In genomic region chr2:121200011-121200347, GRCh38 we compare ENCODE assay signal across 21 cellular contexts.
DNase-seq lines count a peak whose midpoint lies in the region; ATAC-seq and TF ChIP-seq lines count a peak whose summit lies in the region.
"Had no signal": no experiment of that assay in that cellular context is flagged by ENCODE, and none has a peak within 500 bp of the region (broad histone marks: within the 10 kb centered on the region; RNA-seq: fewer than 3 reads in every experiment).

No MANE protein-coding gene starts in this region.

- DNase-seq in MCF 10A (ENCODE audit: unreplicated experiment) (no peak), breast epithelium (ENCODE audit: low spot score in 2 of 2) (no peak), lung (ENCODE audit: low spot score) (peak; percentile 27), suprapubic skin (ENCODE audit: low spot score in 2 of 2) (peak; percentile 57 to 71), ascending aorta (ENCODE audit: low spot score in 2 of 2) (no peak), AG08396 (ENCODE audit: low spot score) (no peak)
- DNase-seq: 8988T; CD8-positive, alpha-beta T cell; DMS 273 treated with DMSO at 0.1 percent for 48 hours; DMS53; DND-41; EL; HCEC 1CT; HFFc6; IMR-90 had no signal

- no peaks in the 10 kb centered on the region for H3K9me3 Mint-ChIP-seq in MCF 10A (ENCODE audit: unreplicated experiment)
- H3K9me3 Mint-ChIP-seq: CD8-positive, alpha-beta T cell; GM23338; HFFc6 had no signal

- no peak overlapping the region for H3K4me3 Mint-ChIP-seq in MCF 10A (ENCODE audit: unreplicated experiment)
- H3K4me3 Mint-ChIP-seq: B cell; CD8-positive, alpha-beta T cell; GM23338; HFFc6 had no signal

- H3K36me3 ChIP-seq in breast epithelium (no peaks in the 10 kb centered on the region), lung (ENCODE audit: control insufficient read depth in 2 of 2, insufficient read depth in 2 of 2, low read length in 2 of 2) (no peaks in the 10 kb centered on the region), suprapubic skin (no peaks in the 10 kb centered on the region), ascending aorta (no peaks in the 10 kb centered on the region)
- H3K36me3 ChIP-seq: BLaER1 treated with 17β-estradiol and CSF1 and Interleukin-3, amounts not matched to agents 10 nM and 100 nM had no signal

- ATAC-seq in lung (ENCODE audit: insufficient read depth, low FRiP score) (no peak), GM18870 (IDR thresholded peaks at IDR 0.05; ENCODE audit: unreplicated experiment) (no peak)
- ATAC-seq: CD8-positive, alpha-beta T cell; GM12878; GM23338 had no signal

- BruUV-seq in MCF 10A (replicated peaks; lab: Mats Ljungman, UMichigan) = no TSS peak

- peaks cover 64% of the 10 kb centered on the region for H3K4me1 Mint-ChIP-seq in MCF 10A (ENCODE audit: insufficient read depth, unreplicated experiment)
- H3K4me1 Mint-ChIP-seq: B cell had no signal

- no peaks in the 10 kb centered on the region for H3K27me3 Mint-ChIP-seq in MCF 10A (ENCODE audit: insufficient read depth, unreplicated experiment)
- H3K27me3 Mint-ChIP-seq: B cell had no signal

- peak overlapping the region; percentile 100 for H3K27ac Mint-ChIP-seq in MCF 10A (ENCODE audit: low read depth, unreplicated experiment)
- H3K27ac Mint-ChIP-seq: B cell; CD8-positive, alpha-beta T cell; GM23338; HFFc6 had no signal

- H3K4me3 ChIP-seq in breast epithelium (no peak overlapping the region), lung (no peak overlapping the region), suprapubic skin (no peak overlapping the region), ascending aorta (no peak overlapping the region)
- H3K4me3 ChIP-seq: BLaER1 treated with 17β-estradiol and CSF1 and Interleukin-3, amounts not matched to agents 10 nM and 100 nM; GM12878; GM23338 had no signal

- no peak for TF ChIP-seq POLR2A in breast epithelium (IDR thresholded peaks at IDR 0.05)
- no peak for TF ChIP-seq POLR2A in suprapubic skin (IDR thresholded peaks at IDR 0.05)

- peak overlapping the region in 1 of 2 donors; percentile 94 for H3K27ac ChIP-seq in breast epithelium
- no peak overlapping the region for H3K27ac ChIP-seq in lung (ENCODE audit: low read depth in 1 of 2, low read length in 1 of 2)
- no peak overlapping the region for H3K27ac ChIP-seq in suprapubic skin
- H3K27ac ChIP-seq in ascending aorta = no peak overlapping the region
- H3K27ac ChIP-seq: BLaER1 treated with 17β-estradiol and CSF1 and Interleukin-3, amounts not matched to agents 10 nM and 100 nM; HL-60 had no signal

- peaks cover 0 to 8% of the 10 kb centered on the region in 2 donors for H3K4me1 ChIP-seq in breast epithelium
- peaks cover 0 to 9% of the 10 kb centered on the region in 2 donors for H3K4me1 ChIP-seq in lung (ENCODE audit: control insufficient read depth in 2 of 2, insufficient read depth in 2 of 2, low read length in 2 of 2)
- H3K4me1 ChIP-seq in suprapubic skin = peaks cover 35% of the 10 kb centered on the region
- H3K4me1 ChIP-seq in ascending aorta = peaks cover 0 to 6% of the 10 kb centered on the region in 2 donors

- CTCF ChIA-PET in MCF 10A (lab: Yijun Ruan, JAX) = interaction anchor here (0.7 to 1.9 kb wide), 3 partner anchors 11 to 183 kb away, joined by 3 to 10 read pairs (median 3); no protein-coding TSS in a partner anchor

- TF ChIP-seq EP300 in suprapubic skin (IDR thresholded peaks at IDR 0.05) = no peak

- TF ChIP-seq CTCF in MCF 10A (IDR thresholded peaks at IDR 0.05; ENCODE audit: unreplicated experiment) (no peak), breast epithelium (IDR thresholded peaks at IDR 0.05) (no peak), lung (IDR thresholded peaks at IDR 0.05; ENCODE audit: control extremely low read depth, extremely low read depth) (no peak), suprapubic skin (IDR thresholded peaks at IDR 0.05) (no peak), ascending aorta (IDR thresholded peaks at IDR 0.05) (no peak)

- peaks cover 5% of the 10 kb centered on the region for H3K36me3 Mint-ChIP-seq in MCF 10A (ENCODE audit: insufficient read depth, unreplicated experiment)
- H3K36me3 Mint-ChIP-seq: CD8-positive, alpha-beta T cell had no signal

- H3K9me3 ChIP-seq in breast epithelium (no peaks in the 10 kb centered on the region), lung (ENCODE audit: control insufficient read depth in 2 of 2, insufficient read depth in 1 of 2, low read length in 1 of 2) (peaks cover 0 to 2% of the 10 kb centered on the region in 2 donors), suprapubic skin (no peaks in the 10 kb centered on the region), ascending aorta (no peaks in the 10 kb centered on the region)
- H3K9me3 ChIP-seq: BLaER1 treated with 17β-estradiol and CSF1 and Interleukin-3, amounts not matched to agents 10 nM and 100 nM had no signal

- H3K27me3 ChIP-seq in breast epithelium (no peaks in the 10 kb centered on the region), lung (ENCODE audit: control insufficient read depth, insufficient read depth) (no peaks in the 10 kb centered on the region), suprapubic skin (no peaks in the 10 kb centered on the region), ascending aorta (no peaks in the 10 kb centered on the region)
- H3K27me3 ChIP-seq: BLaER1 treated with 17β-estradiol and CSF1 and Interleukin-3, amounts not matched to agents 10 nM and 100 nM had no signal

- POLR2A ChIA-PET in MCF 10A (lab: Yijun Ruan, JAX) = interaction anchor here (7.3 kb wide), 1 partner anchor 11 kb away, joined by 69 read pairs; no protein-coding TSS in a partner anchor

- 81 to 84% methylated on average over 8 of the region's 8 CpGs for WGBS in lung, 2 donors
- 82% methylated on average over 3 of the region's 8 CpGs for WGBS in suprapubic skin

- intact Hi-C loops in MCF 10A (cut with micrococcal nuclease) (no loop called here), breast epithelium (cut with DNase I; ENCODE audit: low total_unique reads) (no loop called here), ascending aorta (cut with DNase I) (no loop called here)

Comparison
In these comparisons a context has a peak if more than half of its experiments do, and no peak if none do; other contexts are left out.
1. DNase-seq: peak in lung (single experiment) and suprapubic skin (2 of 2); none in MCF 10A (single experiment), breast epithelium (0 of 2), ascending aorta (0 of 2) and AG08396 (single experiment).